9 cellular contexts compared by ENCODE assay signal in the genomic region with DNA sequence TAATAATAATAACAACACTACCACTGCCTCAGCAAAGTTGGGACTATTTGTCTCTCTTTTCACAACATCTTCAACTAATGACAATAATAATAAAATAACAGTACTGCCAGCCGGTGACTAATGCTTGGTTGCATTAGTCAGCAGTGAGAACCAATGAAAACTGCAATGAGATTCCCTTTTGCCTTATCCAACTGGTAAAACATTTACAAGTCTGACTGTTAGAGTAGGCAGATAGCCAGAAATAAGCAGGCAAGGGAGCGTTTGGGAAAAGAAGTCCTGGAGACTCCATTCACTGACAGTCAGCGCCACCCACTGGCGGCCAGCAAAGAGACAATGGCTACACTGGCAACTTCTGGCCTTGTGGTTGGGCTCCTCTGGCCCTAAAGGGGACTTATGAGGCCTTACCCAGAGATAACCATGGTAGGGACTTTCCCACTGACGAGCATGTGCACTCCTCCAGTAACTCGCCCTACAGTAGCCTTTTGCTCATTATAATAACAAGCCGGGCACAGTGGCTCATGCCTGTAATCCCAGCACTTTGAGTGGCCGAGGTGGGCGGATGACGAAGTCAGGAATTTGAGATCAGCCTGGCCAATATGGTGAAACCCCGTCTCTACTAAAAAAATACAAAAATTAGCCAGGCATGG. TPM values are rescaled to one million over a fixed set of nuclear protein-coding genes. Genes with fewer than 3 reads are reported as not detected.
A peak's percentile ranks its signal among the peaks of the same experiment; 100 is the strongest.
DNase-seq lines count a peak whose midpoint lies in the region; ATAC-seq and TF ChIP-seq lines count a peak whose summit lies in the region.
"Had no signal": no experiment of that assay in that cellular context is flagged by ENCODE, and none has a peak within 500 bp of the region (broad histone marks: within the 10 kb centered on the region; RNA-seq: fewer than 3 reads in every experiment).

No MANE protein-coding gene starts in this region.

- TF ChIP-seq CTCF in heart right ventricle (IDR thresholded peaks at IDR 0.05): peak; percentile 20 to 80 (median 67)

- no peaks in the 10 kb centered on the region for H3K9me3 Mint-ChIP-seq in activated T-helper 17 cell treated with anti-CD3 and anti-CD28 coated beads, Interleukin-2, amount 50 U/mL, for 72 hours
- H3K9me3 Mint-ChIP-seq: stimulated activated naive CD8-positive, alpha-beta T cell treated with anti-CD3 and anti-CD28 coated beads, Interleukin-15, Interleukin-2, amounts not matched to agents 100 ng/mL and 50 ng/mL, for 24 hours had no signal

- ATAC-seq in activated T-helper 17 cell treated with anti-CD3 and anti-CD28 coated beads, Interleukin-2, amount 50 U/mL, for 72 hours (replicated peaks): peak; percentile 8
- ATAC-seq in heart right ventricle (peak; percentile 6 to 53 (median 33)), HG02840 (IDR thresholded peaks at IDR 0.05; ENCODE audit: low FRiP score, unreplicated experiment) (no peak)

- peaks cover 0 to 70% (median 23%) of the 10 kb centered on the region in 9 donors for H3K4me1 ChIP-seq in heart right ventricle

- peaks cover 0 to 4% (median 0%) of the 10 kb centered on the region in 9 donors for H3K36me3 ChIP-seq in heart right ventricle

- DNase-seq in DMS153 (lab: John Stamatoyannopoulos, UW) (peak; percentile 75), HCEC 1CT (peak; percentile 99), NCI-H2227 (lab: John Stamatoyannopoulos, UW; ENCODE audit: unreplicated experiment) (peak; percentile 83), heart right ventricle (peak; percentile 68), pulmonary artery endothelial cell (ENCODE audit: low read depth, low spot score) (peak; percentile 95)
- no peak for DNase-seq in activated effector memory CD4-positive, alpha-beta T cell treated with Interleukin-2 at 50 U/mL for 16 hours

- intact Hi-C loops in heart right ventricle (cut with DNase I): loop anchor here in 3 of 10 donors (1.0 to 5.0 kb wide), 4 partner anchors 78 to 353 kb away; a partner anchor contains a TSS

- H3K27ac Mint-ChIP-seq in activated T-helper 17 cell treated with anti-CD3 and anti-CD28 coated beads, Interleukin-2, amount 50 U/mL, for 72 hours: no peak overlapping the region
- H3K27ac Mint-ChIP-seq: stimulated activated naive CD8-positive, alpha-beta T cell treated with anti-CD3 and anti-CD28 coated beads, Interleukin-15, Interleukin-2, amounts not matched to agents 100 ng/mL and 50 ng/mL, for 24 hours had no signal

- H3K27me3 ChIP-seq in heart right ventricle: no peaks in the 10 kb centered on the region

- H3K4me3 Mint-ChIP-seq in activated T-helper 17 cell treated with anti-CD3 and anti-CD28 coated beads, Interleukin-2, amount 50 U/mL, for 72 hours: no peak overlapping the region
- H3K4me3 Mint-ChIP-seq: stimulated activated naive CD8-positive, alpha-beta T cell treated with anti-CD3 and anti-CD28 coated beads, Interleukin-15, Interleukin-2, amounts not matched to agents 100 ng/mL and 50 ng/mL, for 24 hours had no signal

- no peaks in the 10 kb centered on the region for H3K9me3 ChIP-seq in heart right ventricle

- peaks cover 6% of the 10 kb centered on the region for H3K27me3 Mint-ChIP-seq in activated T-helper 17 cell treated with anti-CD3 and anti-CD28 coated beads, Interleukin-2, amount 50 U/mL, for 72 hours

- H3K4me3 ChIP-seq in heart right ventricle: no peak overlapping the region

- peak overlapping the region in 1 of 10 donors; percentile 95 for H3K27ac ChIP-seq in heart right ventricle

- H3K4me1 Mint-ChIP-seq in activated T-helper 17 cell treated with anti-CD3 and anti-CD28 coated beads, Interleukin-2, amount 50 U/mL, for 72 hours: peaks cover 20% of the 10 kb centered on the region

- H3K36me3 Mint-ChIP-seq in activated T-helper 17 cell treated with anti-CD3 and anti-CD28 coated beads, Interleukin-2, amount 50 U/mL, for 72 hours (ENCODE audit: low read depth): no peaks in the 10 kb centered on the region

- 35% methylated on average over 11 of the region's 11 CpGs for WGBS in heart right ventricle, 2 donors

RNA-seq across cellular contexts. Expression of a gene that starts 3.4 kb away (rescaled TPM):
- total RNA-seq in activated T-helper 17 cell treated with anti-CD3 and anti-CD28 coated beads, Interleukin-2, amount 50 U/mL, for 72 hours: 10 to 100 TPM; 29.2 to 51.5 TPM
- total RNA-seq in heart right ventricle: 10 to 100 TPM; 54.6 to 75.6 (median 63.8) TPM
- polyA plus RNA-seq in heart right ventricle: 10 to 100 TPM; 39.4 to 46.9 TPM
- 34.4 and 44.3 TPM in 2 replicates for total RNA-seq in pulmonary artery endothelial cell

RNA-seq across cellular contexts. Expression of a gene that starts 21.2 kb away (rescaled TPM):
- total RNA-seq in activated T-helper 17 cell treated with anti-CD3 and anti-CD28 coated beads, Interleukin-2, amount 50 U/mL, for 72 hours: not detected
- 1 to 10 TPM in 6 of 10 donors, under 1 TPM in 4; 0.23 to 7.3 (median 1.7) TPM for total RNA-seq in heart right ventricle
- 1 to 10 TPM in 1 of 2 donors, under 1 TPM in 1; 0.88 to 1.2 TPM for polyA plus RNA-seq in heart right ventricle
- total RNA-seq in pulmonary artery endothelial cell: 1.2 and 1.6 TPM in 2 replicates
